Comparison of ENCODE assay signal across 10 cellular contexts in the genomic region with DNA sequence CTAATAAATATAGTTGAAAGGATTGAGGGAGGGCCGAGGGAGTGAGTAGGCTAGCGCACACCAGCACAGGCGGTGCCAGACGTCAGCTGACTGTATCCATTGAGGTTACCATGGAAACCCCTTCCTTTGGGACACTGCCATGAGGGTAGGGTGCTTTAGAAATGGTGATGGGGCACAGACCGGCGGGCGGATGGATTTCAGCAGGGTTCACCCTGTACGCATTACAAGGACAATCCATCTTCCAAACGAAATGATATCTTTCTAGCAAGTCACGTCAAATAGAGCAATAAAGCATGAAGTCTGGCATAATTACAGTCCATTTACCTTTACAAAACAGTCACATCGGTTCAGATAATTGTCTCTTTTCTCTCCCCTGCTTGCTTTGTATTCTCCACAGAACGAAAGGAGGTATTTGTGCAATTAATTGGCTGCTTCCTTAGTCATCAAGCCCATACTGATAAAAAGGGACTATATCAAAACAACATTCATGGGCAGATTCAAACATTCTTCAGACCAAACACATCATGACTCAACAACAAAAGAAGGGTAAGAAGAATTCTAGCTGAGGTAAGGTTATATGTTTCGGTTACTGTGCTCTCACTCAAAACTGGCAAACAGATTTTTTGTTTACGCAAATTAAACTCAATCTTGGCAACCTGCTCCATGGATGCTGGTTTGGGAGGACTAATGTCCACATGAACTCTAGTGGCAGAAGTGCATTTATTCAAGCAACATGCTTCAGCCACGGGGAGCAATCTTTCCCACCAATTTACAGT.
DNase-seq lines count a peak whose midpoint lies in the region; ATAC-seq and FAIRE-seq lines count a peak whose summit lies in the region.
"Had no signal": no experiment of that assay in that cellular context is flagged by ENCODE, and none has a peak within 500 bp of the region (broad histone marks: within the 10 kb centered on the region; RNA-seq: fewer than 3 reads in every experiment).

No MANE protein-coding gene starts in this region.

- intact Hi-C loops in posterior cingulate gyrus (cut with DNase I), result loop anchor here (5.0 kb wide), 1 partner anchor 140 kb away; the partner anchor contains the start of gene CDK5R1

- peak; percentile 61 for DNase-seq in LHCN-M2 (ENCODE audit: low read depth)
- DNase-seq in NCI-H748 treated with DMSO at 0.1 percent for 48 hours (lab: John Stamatoyannopoulos, UW), result peak; percentile 99
- DNase-seq in frontal cortex (ENCODE audit: low spot score in 2 of 2), result peak; percentile 18 to 42
- peak; percentile 46 to 92 (median 69) for DNase-seq in posterior cingulate gyrus
- no peak for DNase-seq in NAMALWA (ENCODE audit: low spot score)
- no peak for DNase-seq in SKM-1 (lab: John Stamatoyannopoulos, UW; ENCODE audit: unreplicated experiment)
- DNase-seq in activated CD4-positive, alpha-beta T cell treated with anti-CD3 and anti-CD28 coated beads, Interleukin-2, amount 50 U/mL, for 48 hours, result no peak
- DNase-seq: GOT3; stimulated activated CD4-positive, alpha-beta T cell treated with anti-CD3 and anti-CD28 coated beads, Interleukin-2, amount 100 ng/mL, for 48 hours had no signal

- FAIRE-seq in frontal cortex (lab: Jason Lieb, UNC), result no peak

- ATAC-seq in HG03280 (IDR thresholded peaks at IDR 0.05; ENCODE audit: unreplicated experiment), result no peak

Comparison
In these comparisons a context has a peak if more than half of its experiments do, and no peak if none do; other contexts are left out.
1. DNase-seq: peak in LHCN-M2 (single experiment), NCI-H748 treated with DMSO at 0.1 percent for 48 hours (single experiment), frontal cortex (2 of 2) and posterior cingulate gyrus (10 of 10); none in NAMALWA (single experiment), SKM-1 (single experiment) and activated CD4-positive, alpha-beta T cell treated with anti-CD3 and anti-CD28 coated beads, Interleukin-2, amount 50 U/mL, for 48 hours (0 of 2).